8 cellular contexts compared by ENCODE assay signal in the genomic region with DNA sequence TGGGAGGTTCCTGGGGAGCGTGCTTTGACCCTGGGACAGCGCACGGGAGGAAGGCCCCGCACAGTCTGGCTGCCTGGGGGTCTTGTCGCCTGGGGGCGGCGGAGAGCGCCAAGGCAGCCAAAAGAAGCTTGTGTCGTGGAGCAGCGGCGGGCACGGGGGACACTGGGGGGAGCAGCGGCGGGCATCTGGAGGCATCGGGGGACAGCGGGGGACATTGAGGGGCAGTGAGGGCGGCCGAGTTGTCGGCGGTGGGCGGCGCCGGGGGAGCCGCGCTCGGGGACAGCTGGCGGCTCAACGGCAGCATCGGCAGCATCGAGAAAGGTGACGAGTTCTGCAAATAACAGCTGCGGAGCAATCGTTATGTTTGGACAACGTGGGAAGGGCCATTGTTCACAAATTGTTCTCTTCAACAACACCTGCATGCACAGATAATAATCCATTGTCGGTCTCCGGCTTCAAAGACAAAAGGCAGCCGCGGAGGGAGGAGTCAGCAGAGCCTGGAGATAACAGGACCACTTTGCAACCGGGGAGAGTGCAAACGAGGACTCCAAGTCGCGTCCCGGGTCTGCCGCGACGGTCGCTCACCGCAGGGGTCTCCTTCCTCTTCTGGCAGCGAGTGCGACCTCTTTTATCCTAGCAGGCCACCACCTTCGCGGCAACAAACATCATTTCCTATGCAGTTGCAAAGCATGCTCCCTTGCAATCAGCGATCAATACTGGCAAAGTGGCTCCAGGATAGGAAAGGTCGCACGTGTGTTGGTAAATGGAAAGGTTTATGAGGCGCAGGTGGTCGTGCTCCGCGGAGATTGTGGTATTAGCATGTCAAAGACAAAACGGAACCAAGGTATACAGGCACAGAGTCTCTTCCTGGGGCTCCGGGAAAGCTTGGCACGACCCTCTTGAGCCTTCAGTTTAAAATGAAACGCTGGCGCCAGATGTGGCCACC.
DNase-seq lines count a peak whose midpoint lies in the region; ATAC-seq and TF ChIP-seq lines count a peak whose summit lies in the region.

No MANE protein-coding gene starts in this region.

- CTCF ChIA-PET in T-cell (lab: Charles Lee), result interaction anchor here (0.6 to 1.5 kb wide), 4 partner anchors 107 to 232 kb away, joined by 3 to 5 read pairs (median 3); no protein-coding TSS in a partner anchor

- DNase-seq in cardiac muscle cell (ENCODE audit: low read depth in 1 of 2, low spot score in 1 of 2) (peak in 1 of 2 donors; percentile 22), cardiac septum (ENCODE audit: low spot score) (no peak), T-cell (peak in 30 of 34 experiments; percentile 8 to 43 (median 25)), dermis blood vessel endothelial cell (peak; percentile 61), mesothelial cell of epicardium (ENCODE audit: low spot score in 2 of 2, unreplicated experiment in 2 of 2) (no peak), tibial artery (no peak), NCI-H446 (lab: John Stamatoyannopoulos, UW) (no peak)

- no peak for TF ChIP-seq CTCF in cardiac muscle cell (IDR thresholded peaks at IDR 0.05; ENCODE audit: low read depth, low read length)
- TF ChIP-seq CTCF in mesothelial cell of epicardium (IDR thresholded peaks at IDR 0.05; ENCODE audit: unreplicated experiment), result no peak
- no peak for TF ChIP-seq CTCF in tibial artery (IDR thresholded peaks at IDR 0.05)

- H3K27me3 ChIP-seq in cardiac muscle cell (peaks cover 40% of the 10 kb centered on the region), tibial artery (peaks cover 0 to 34% of the 10 kb centered on the region in 2 donors)

- POLR2A ChIA-PET in T-cell (lab: Charles Lee), result interaction anchor here in 1 of 2 donors (0.6 kb wide), 1 partner anchor 265 kb away, joined by 5 read pairs; no protein-coding TSS in a partner anchor

- peak overlapping the region; percentile 30 to 59 for H3K27ac Mint-ChIP-seq in T-cell
- no peak overlapping the region for H3K27ac Mint-ChIP-seq in mesothelial cell of epicardium

- H3K36me3 Mint-ChIP-seq in T-cell (no peaks in the 10 kb centered on the region), mesothelial cell of epicardium (no peaks in the 10 kb centered on the region)

- H3K9me3 Mint-ChIP-seq in T-cell (no peaks in the 10 kb centered on the region), mesothelial cell of epicardium (no peaks in the 10 kb centered on the region)

- H3K36me3 ChIP-seq in cardiac muscle cell, result no peaks in the 10 kb centered on the region
- H3K36me3 ChIP-seq in tibial artery, result no peaks in the 10 kb centered on the region

- no peaks in the 10 kb centered on the region for H3K9me3 ChIP-seq in cardiac muscle cell (ENCODE audit: low read depth)
- H3K9me3 ChIP-seq in tibial artery, result no peaks in the 10 kb centered on the region

- intact Hi-C loops in cardiac septum (cut with DNase I) (no loop called here), tibial artery (cut with DNase I; ENCODE audit: low total_unique reads) (no loop called here)

- H3K4me3 Mint-ChIP-seq in T-cell, result peak overlapping the region; percentile 84 to 88 (median 85)
- peak overlapping the region; percentile 72 for H3K4me3 Mint-ChIP-seq in mesothelial cell of epicardium

- H3K27me3 Mint-ChIP-seq in T-cell, result peaks cover 13 to 32% of the 10 kb centered on the region in 2 donors
- H3K27me3 Mint-ChIP-seq in mesothelial cell of epicardium (ENCODE audit: low read depth), result peaks cover 35% of the 10 kb centered on the region

- H3K4me1 Mint-ChIP-seq in T-cell, result peaks cover 20 to 26% (median 24%) of the 10 kb centered on the region in 3 donors
- H3K4me1 Mint-ChIP-seq in mesothelial cell of epicardium, result peaks cover 56% of the 10 kb centered on the region

- H3K27ac ChIP-seq in cardiac muscle cell, result no peak overlapping the region
- no peak overlapping the region for H3K27ac ChIP-seq in tibial artery

- ATAC-seq in T-cell (replicated peaks in 1 of 4) (peak; percentile 74 to 88 (median 79)), HG03045 (IDR thresholded peaks at IDR 0.05; ENCODE audit: unreplicated experiment) (no peak)

- H3K4me3 ChIP-seq in cardiac muscle cell (peak overlapping the region; percentile 35), tibial artery (peak overlapping the region; percentile 28)

- peaks cover 2% of the 10 kb centered on the region for H3K4me1 ChIP-seq in cardiac muscle cell (ENCODE audit: low read depth)
- peaks cover 0 to 13% (median 11%) of the 10 kb centered on the region in 4 donors for H3K4me1 ChIP-seq in tibial artery

Comparison
In these comparisons a context has a peak if more than half of its experiments do, and no peak if none do; other contexts are left out.
1. DNase-seq: peak in T-cell (30 of 34) and dermis blood vessel endothelial cell (single experiment); none in cardiac septum (single experiment), mesothelial cell of epicardium (0 of 2), tibial artery (0 of 2) and NCI-H446 (0 of 2).